Comparison of ENCODE assay signal across 15 cellular contexts in the genomic region with DNA sequence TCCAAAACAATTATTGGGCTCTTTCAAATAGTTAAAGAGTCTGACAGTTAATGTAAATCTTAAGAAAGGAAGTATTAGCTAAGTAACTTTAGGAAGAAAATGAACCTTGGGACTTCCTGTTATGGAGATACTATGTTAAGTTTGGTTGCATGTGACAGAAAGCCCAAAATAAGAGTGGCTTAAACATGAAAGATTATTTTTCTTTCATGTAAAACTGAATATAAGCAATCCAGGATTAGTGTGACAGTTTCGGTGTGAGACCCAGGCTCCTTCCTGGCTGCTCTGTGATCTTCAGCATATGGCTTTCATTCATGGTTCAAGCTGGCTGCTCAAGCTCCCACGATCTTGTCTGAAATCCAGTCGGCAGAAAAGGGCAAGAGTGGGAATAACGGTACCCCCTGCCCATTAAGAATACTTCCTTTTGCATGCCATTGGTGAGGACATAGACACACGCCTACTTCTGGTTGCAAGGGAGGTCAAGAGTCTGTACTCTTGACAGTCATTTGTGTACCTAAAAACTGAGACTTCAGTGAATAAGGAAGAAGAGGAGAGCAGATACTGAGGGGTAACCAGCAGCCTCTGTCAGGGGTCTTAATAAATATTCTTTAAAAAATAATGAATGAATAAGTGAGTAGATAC. TPM values are rescaled to one million over a fixed set of nuclear protein-coding genes. Genes with fewer than 3 reads are reported as not detected.
DNase-seq lines count a peak whose midpoint lies in the region; ATAC-seq, FAIRE-seq and TF ChIP-seq lines count a peak whose summit lies in the region.
"Had no signal": no experiment of that assay in that cellular context is flagged by ENCODE, and none has a peak within 500 bp of the region (broad histone marks: within the 10 kb centered on the region; RNA-seq: fewer than 3 reads in every experiment).

No MANE protein-coding gene starts in this region.

- H3K27me3 ChIP-seq in CD4-positive, alpha-beta T cell (ENCODE audit: control insufficient read depth, insufficient read depth, low read length) = no peaks in the 10 kb centered on the region
- H3K27me3 ChIP-seq in PC-9 (ENCODE audit: insufficient read depth, low read depth) = no peaks in the 10 kb centered on the region
- no peaks in the 10 kb centered on the region for H3K27me3 ChIP-seq in lower lobe of right lung (ENCODE audit: low read depth)
- H3K27me3 ChIP-seq: dorsolateral prefrontal cortex had no signal

- DNase-seq in CD4-positive, alpha-beta T cell = no peak
- DNase-seq in PC-9 (no peak), lower lobe of right lung (no peak), NCI-H1694 treated with DMSO at 0.1 percent for 48 hours (lab: John Stamatoyannopoulos, UW) (no peak), DMS153 (lab: John Stamatoyannopoulos, UW) (no peak), kidney (no peak)
- no peak for DNase-seq in activated effector memory CD4-positive, alpha-beta T cell treated with anti-CD3 and anti-CD28 coated beads, Interleukin-2, amount 50 U/mL, for 16 hours
- DNase-seq: DMS53; dorsolateral prefrontal cortex; foreskin melanocyte; nucleus accumbens; stimulated activated CD4-positive, alpha-beta T cell treated with anti-CD3 and anti-CD28 coated beads, Interleukin-15, amount 100 ng/mL, for 24 hours; WERI-Rb-1 had no signal

- H3K4me1 ChIP-seq in PC-9 (replicated peaks; ENCODE audit: insufficient read depth) (peaks cover 19% of the 10 kb centered on the region), lower lobe of right lung (peaks cover 35% of the 10 kb centered on the region), kidney (ENCODE audit: control insufficient read depth in 1 of 2, insufficient read depth in 1 of 2, low read depth in 1 of 2, low read length in 2 of 2) (no peaks in the 10 kb centered on the region)

- no peak for TF ChIP-seq CTCF in CD4-positive, alpha-beta T cell (IDR thresholded peaks at IDR 0.05)
- no peak for TF ChIP-seq CTCF in PC-9 (conservative IDR thresholded peaks at IDR 0.05)
- no peak for TF ChIP-seq CTCF in lower lobe of right lung (IDR thresholded peaks at IDR 0.05)
- no peak for TF ChIP-seq CTCF in kidney (IDR thresholded peaks at IDR 0.05; ENCODE audit: borderline replicate concordance, extremely low read depth, insufficient read depth)

- POLR2A ChIA-PET in CD4-positive, alpha-beta T cell (lab: Charles Lee) = interaction anchor here (1.4 to 1.9 kb wide), 4 partner anchors 10 to 491 kb away, joined by 4 to 6 read pairs (median 5); no protein-coding TSS in a partner anchor
- POLR2A ChIA-PET in PC-9 (lab: Charles Lee; ENCODE audit: unreplicated experiment) = no interaction called here

- H3K27ac Mint-ChIP-seq in CD4-positive, alpha-beta T cell = peak overlapping the region; percentile 94

- no peak for FAIRE-seq in kidney (lab: Jason Lieb, UNC)

- peaks cover 43% of the 10 kb centered on the region for H3K79me2 ChIP-seq in PC-9 (ENCODE audit: low read depth)

- no peaks in the 10 kb centered on the region for H3K36me3 ChIP-seq in PC-9 (ENCODE audit: low read depth)
- no peaks in the 10 kb centered on the region for H3K36me3 ChIP-seq in lower lobe of right lung
- H3K36me3 ChIP-seq in kidney (ENCODE audit: control insufficient read depth in 1 of 2, insufficient read depth in 2 of 2, low read length in 2 of 2) = no peaks in the 10 kb centered on the region
- H3K36me3 ChIP-seq: WERI-Rb-1 had no signal

- no peak overlapping the region for H3K9ac ChIP-seq in kidney (ENCODE audit: low read length in 2 of 2)

- H3K9me3 Mint-ChIP-seq in CD4-positive, alpha-beta T cell = no peaks in the 10 kb centered on the region

- H3K9me3 ChIP-seq in CD4-positive, alpha-beta T cell (ENCODE audit: control insufficient read depth, low read length) = no peaks in the 10 kb centered on the region
- H3K9me3 ChIP-seq in PC-9 (ENCODE audit: insufficient read depth, low read depth) = no peaks in the 10 kb centered on the region
- no peaks in the 10 kb centered on the region for H3K9me3 ChIP-seq in lower lobe of right lung
- H3K9me3 ChIP-seq in kidney (ENCODE audit: control insufficient read depth in 1 of 2, low read length in 2 of 2) = no peaks in the 10 kb centered on the region

- H4K20me1 ChIP-seq in PC-9 (ENCODE audit: insufficient read depth) = 0 out of 2 replicates have a peak, but pooled peaks cover 5% of the 10 kb centered on the region

- no peaks in the 10 kb centered on the region for H3K9me2 ChIP-seq in PC-9 (ENCODE audit: insufficient read depth)

- H3K36me3 Mint-ChIP-seq in CD4-positive, alpha-beta T cell (ENCODE audit: low read depth) = peaks cover 29% of the 10 kb centered on the region

- CTCF ChIA-PET in CD4-positive, alpha-beta T cell (lab: Charles Lee) = interaction anchor here (0.9 to 2.4 kb wide), 2 partner anchors 130 to 687 kb away, joined by 3 to 7 read pairs; no protein-coding TSS in a partner anchor
- CTCF ChIA-PET in PC-9 (lab: Charles Lee) = interaction anchor here (1.9 kb wide), 1 partner anchor 130 kb away, joined by 7 read pairs; no protein-coding TSS in a partner anchor

- H3K4me1 Mint-ChIP-seq in CD4-positive, alpha-beta T cell (ENCODE audit: low read depth) = peaks cover 64% of the 10 kb centered on the region

- H3K4me2 ChIP-seq in PC-9 = peak overlapping the region; percentile 80; the same call in 1 of the 2 replicates

- H3K27ac ChIP-seq in CD4-positive, alpha-beta T cell (ENCODE audit: low read depth, low read length) = peak overlapping the region; percentile 37
- H3K27ac ChIP-seq in PC-9 (no peak overlapping the region), lower lobe of right lung (peak overlapping the region; percentile 24), kidney (ENCODE audit: low read depth in 2 of 2, low read length in 2 of 2) (no peak overlapping the region)
- H3K27ac ChIP-seq: WERI-Rb-1 had no signal

- no TSS peak for BruUV-seq in PC-9 (replicated peaks; lab: Mats Ljungman, UMichigan)

- H3K27me3 Mint-ChIP-seq in CD4-positive, alpha-beta T cell = no peaks in the 10 kb centered on the region

- intact Hi-C loops in CD4-positive, alpha-beta T cell (cut with DNase I, micrococcal nuclease) = loop anchor here in 1 of 2 experiments (5.0 kb wide), 1 partner anchor 1716 kb away; a partner anchor contains a TSS
- intact Hi-C loops in PC-9 (cut with micrococcal nuclease; ENCODE audit: unreplicated experiment) (loop anchor here (5.0 kb wide), 1 partner anchor 324 kb away; no protein-coding TSS in a partner anchor), lower lobe of right lung (cut with DNase I) (no loop called here), kidney (cut with DNase I) (no loop called here)

- H2AFZ ChIP-seq in PC-9 = no peak overlapping the region

- no peak for ATAC-seq in CD4-positive, alpha-beta T cell (ENCODE audit: poor library complexity)
- ATAC-seq in GM18519 (IDR thresholded peaks at IDR 0.05; ENCODE audit: low FRiP score, unreplicated experiment) = peak; percentile 30
- ATAC-seq in lower lobe of right lung = no peak

- peak overlapping the region; percentile 87 for H3K4me3 Mint-ChIP-seq in CD4-positive, alpha-beta T cell

- H3F3A ChIP-seq in PC-9 (ENCODE audit: insufficient read depth, low read depth) = 0 out of 2 replicates have a peak, but pooled peaks cover 4% of the 10 kb centered on the region

- H3K4me3 ChIP-seq in PC-9 (no peak overlapping the region), lower lobe of right lung (no peak overlapping the region), kidney (ENCODE audit: low read length in 2 of 2) (no peak overlapping the region)

RNA-seq across cellular contexts. Expression of a gene that starts 2.2 kb away (rescaled TPM):
- total RNA-seq in CD4-positive, alpha-beta T cell = 10 to 100 TPM; 24.6 to 26.4 TPM
- total RNA-seq in PC-9 (2021) = 31.6 and 37.0 TPM in 2 replicates
- total RNA-seq in lower lobe of right lung = 20.2 TPM
- 20.6 TPM for total RNA-seq in kidney
- polyA plus RNA-seq in kidney (ENCODE audit: insufficient read depth, low read depth, low replicate concordance) = 15.6 TPM

RNA-seq across cellular contexts. Expression of a gene that starts 17.3 kb away (rescaled TPM):
- not detected for total RNA-seq in CD4-positive, alpha-beta T cell
- total RNA-seq in PC-9 (2021) (0.25 and 0.39 TPM in 2 replicates), lower lobe of right lung (not detected), kidney (0.91 TPM)
- polyA plus RNA-seq in kidney (ENCODE audit: insufficient read depth, low read depth, low replicate concordance) = 0.28 TPM
- total RNA-seq: HT1080 had no signal

RNA-seq across cellular contexts. Expression of a gene that starts 50.7 kb away (rescaled TPM):
- total RNA-seq in CD4-positive, alpha-beta T cell = under 1 TPM; 0.17 to 0.33 TPM
- 4.1 and 5.7 TPM in 2 replicates for total RNA-seq in PC-9 (2021)
- 44.5 TPM for total RNA-seq in lower lobe of right lung
- total RNA-seq in kidney = 179 TPM
- polyA plus RNA-seq in kidney (ENCODE audit: insufficient read depth, low read depth, low replicate concordance) = 84.3 TPM

Comparison
In these comparisons a context has a peak if more than half of its experiments do, and no peak if none do; other contexts are left out.
1. H3K27ac ChIP-seq: peak in CD4-positive, alpha-beta T cell (single experiment) and lower lobe of right lung (single experiment); none in PC-9 (single experiment) and kidney (0 of 2).